In genomic region chr15:100383302-100384107, GRCh38 we compare ENCODE assay signal across 1 cellular context.
TF ChIP-seq lines count a peak whose summit lies in the region.

No MANE protein-coding gene starts in this region.

TF ChIP-seq in A549, 52 proteins besides CTCF, POLR2A, EP300 and RAD21 (continued from another document):
- TF ChIP-seq ESRRA (IDR thresholded peaks at IDR 0.05; ENCODE audit: borderline replicate concordance, low read length): no peak
- TF ChIP-seq JUNB (IDR thresholded peaks at IDR 0.05): no peak
